ENCODE assay signal across 1 cellular context in genomic region chr17:41695954-41696720, GRCh38.
TF ChIP-seq lines count a peak whose summit lies in the region.

No MANE protein-coding gene starts in this region.

TF ChIP-seq in HEK293, 187 proteins besides CTCF, POLR2A, EP300 and RAD21 (continued from another document and continues in another):
- peak; percentile 35; the same call in 1 of the 2 replicates for TF ChIP-seq ZNF654 (tag by site-specific recombination; IDR thresholded peaks at IDR 0.05; ENCODE audit: low read depth)
- no peak for TF ChIP-seq ZNF677 (tag by site-specific recombination; IDR thresholded peaks at IDR 0.05)
- no peak for TF ChIP-seq ZNF670 (tag by site-specific recombination; IDR thresholded peaks at IDR 0.05; ENCODE audit: low read depth)
- no peak for TF ChIP-seq KLF10 (tag by site-specific recombination; IDR thresholded peaks at IDR 0.05)
- no peak for TF ChIP-seq FEZF1 (tag by site-specific recombination; IDR thresholded peaks at IDR 0.05)
- TF ChIP-seq ZNF280C (tag by site-specific recombination; IDR thresholded peaks at IDR 0.05), result no peak
- TF ChIP-seq HOXC10 (CRISPR knock-in tag; IDR thresholded peaks at IDR 0.05), result no peak
- peak; percentile 21; the same call in 1 of the 2 replicates for TF ChIP-seq ZNF660 (tag by site-specific recombination; IDR thresholded peaks at IDR 0.05)
- no peak for TF ChIP-seq ZBTB6 (tag by site-specific recombination; IDR thresholded peaks at IDR 0.05)
- TF ChIP-seq TRIM28 (IDR thresholded peaks at IDR 0.05; ENCODE audit: borderline replicate concordance, low read length), result 0 out of 2 replicates have a peak, but pooled peaks have one; percentile 26
- TF ChIP-seq ZNF580 (tag by site-specific recombination; IDR thresholded peaks at IDR 0.05), result no peak
- TF ChIP-seq ZBTB44 (tag by site-specific recombination; IDR thresholded peaks at IDR 0.05), result no peak
- no peak for TF ChIP-seq ZBTB17 (tag by site-specific recombination; IDR thresholded peaks at IDR 0.05)
- TF ChIP-seq ZNF664 (tag by site-specific recombination; IDR thresholded peaks at IDR 0.05), result no peak
- TF ChIP-seq ZNF830 (tag by site-specific recombination; IDR thresholded peaks at IDR 0.05; ENCODE audit: low read depth), result no peak
- no peak for TF ChIP-seq ZSCAN5A (tag by site-specific recombination; IDR thresholded peaks at IDR 0.05)
- no peak for TF ChIP-seq ZNF510 (tag by site-specific recombination; IDR thresholded peaks at IDR 0.05; ENCODE audit: insufficient replicate concordance)
- TF ChIP-seq ZNF202 (tag by site-specific recombination; IDR thresholded peaks at IDR 0.05; ENCODE audit: borderline replicate concordance), result no peak
- TF ChIP-seq SP2 (tag by site-specific recombination; IDR thresholded peaks at IDR 0.05), result no peak
- TF ChIP-seq ZEB2 (tag by site-specific recombination; IDR thresholded peaks at IDR 0.05), result no peak
- no peak for TF ChIP-seq PRDM6 (tag by site-specific recombination; IDR thresholded peaks at IDR 0.05)
- no peak for TF ChIP-seq ZSCAN18 (tag by site-specific recombination; IDR thresholded peaks at IDR 0.05)
- no peak for TF ChIP-seq ZBTB48 (tag by site-specific recombination; IDR thresholded peaks at IDR 0.05)
- no peak for TF ChIP-seq ZBTB49 (tag by site-specific recombination; IDR thresholded peaks at IDR 0.05; ENCODE audit: low read depth)
- TF ChIP-seq YY1 (tag by site-specific recombination; IDR thresholded peaks at IDR 0.05), result no peak
- peak; percentile 94 for TF ChIP-seq ZNF24 (tag by site-specific recombination; IDR thresholded peaks at IDR 0.05)
- no peak for TF ChIP-seq ZNF133 (tag by site-specific recombination; IDR thresholded peaks at IDR 0.05)
- no peak for TF ChIP-seq HOXA7 (CRISPR knock-in tag; IDR thresholded peaks at IDR 0.05; ENCODE audit: borderline replicate concordance)
- no peak for TF ChIP-seq ZNF777 (tag by site-specific recombination; IDR thresholded peaks at IDR 0.05; ENCODE audit: borderline replicate concordance)
- no peak for TF ChIP-seq ZSCAN23 (tag by site-specific recombination; IDR thresholded peaks at IDR 0.05)
- no peak for TF ChIP-seq ZNF311 (tag by site-specific recombination; IDR thresholded peaks at IDR 0.05; ENCODE audit: borderline replicate concordance)
- no peak for TF ChIP-seq REPIN1 (tag by site-specific recombination; IDR thresholded peaks at IDR 0.05; ENCODE audit: low read depth)
- no peak for TF ChIP-seq ZFP69B (tag by site-specific recombination; IDR thresholded peaks at IDR 0.05)
- no peak for TF ChIP-seq ZNF10 (tag by site-specific recombination; IDR thresholded peaks at IDR 0.05)
- 0 out of 2 replicates have a peak, but pooled peaks have one; percentile 0 for TF ChIP-seq PATZ1 (tag by site-specific recombination; IDR thresholded peaks at IDR 0.05)
- TF ChIP-seq OSR2 (tag by site-specific recombination; IDR thresholded peaks at IDR 0.05), result no peak
- TF ChIP-seq ZSCAN4 (tag by site-specific recombination; IDR thresholded peaks at IDR 0.05), result no peak
- TF ChIP-seq ZNF324 (tag by site-specific recombination; IDR thresholded peaks at IDR 0.05), result no peak
- TF ChIP-seq ZNF629 (tag by site-specific recombination; IDR thresholded peaks at IDR 0.05), result no peak
- no peak for TF ChIP-seq ZBTB10 (tag by site-specific recombination; IDR thresholded peaks at IDR 0.05)
- TF ChIP-seq ZNF362 (tag by site-specific recombination; IDR thresholded peaks at IDR 0.05), result no peak
- no peak for TF ChIP-seq ZNF394 (tag by site-specific recombination; IDR thresholded peaks at IDR 0.05; ENCODE audit: borderline replicate concordance)
